10 cellular contexts compared by ENCODE assay signal in genomic region chr4:111221371-111221770, GRCh38.
"Had no signal": no experiment of that assay in that cellular context is flagged by ENCODE, and none has a peak within 500 bp of the region (broad histone marks: within the 10 kb centered on the region; RNA-seq: fewer than 3 reads in every experiment).

No MANE protein-coding gene starts in this region.

- DNase-seq: GM23248, GOT3, H7, H9, HCEC 1CT, HFFc6 had no signal

- H3K27ac ChIP-seq: GM23248 had no signal

- FAIRE-seq: H1, H54 had no signal

- H3K9me3 Mint-ChIP-seq: H9, HFFc6 had no signal

- H3K27ac Mint-ChIP-seq: H9, HFFc6 had no signal

- H2AFZ ChIP-seq: GM23248 had no signal

- H3K9me3 ChIP-seq: HAP-1 had no signal

- H3K9ac ChIP-seq: GM23248 had no signal

- H3K36me3 ChIP-seq: HAP-1 had no signal

- ATAC-seq: HCT116 had no signal

- H3K4me3 ChIP-seq: GM23248, HAP-1 had no signal

- H3K4me1 ChIP-seq: HAP-1 had no signal

- H3K4me3 Mint-ChIP-seq: H9, HFFc6 had no signal
